Comparison of ENCODE assay signal across 18 cellular contexts in the genomic region with DNA sequence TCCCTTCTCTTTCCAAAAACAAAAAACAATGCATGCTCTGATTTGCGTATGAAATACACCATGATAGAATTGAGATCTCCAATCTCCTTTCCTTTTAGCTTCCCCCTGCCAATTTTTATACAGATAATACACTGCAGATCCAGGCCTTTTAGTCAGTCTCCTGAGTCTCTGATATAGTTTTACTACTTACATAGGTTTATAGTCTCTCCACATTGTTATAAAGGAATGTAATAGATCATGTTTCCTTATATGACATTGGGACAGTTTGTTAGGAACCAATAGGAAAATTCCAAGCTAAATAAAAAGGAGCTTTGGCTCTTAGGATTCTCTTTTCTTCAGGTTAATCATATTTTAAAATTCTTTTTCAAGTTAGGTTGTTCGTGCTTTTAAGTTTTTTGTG. TPM values are rescaled to one million over a fixed set of nuclear protein-coding genes. Genes with fewer than 3 reads are reported as not detected.
DNase-seq lines count a peak whose midpoint lies in the region; ATAC-seq and TF ChIP-seq lines count a peak whose summit lies in the region.
"Had no signal": no experiment of that assay in that cellular context is flagged by ENCODE, and none has a peak within 500 bp of the region (broad histone marks: within the 10 kb centered on the region; RNA-seq: fewer than 3 reads in every experiment).

No MANE protein-coding gene starts in this region.

- intact Hi-C loops in PC-3 (cut with micrococcal nuclease) = no loop called here

- POLR2A ChIA-PET in PC-3 (lab: Charles Lee; ENCODE audit: unreplicated experiment) = no interaction called here

- H3K9me2 ChIP-seq in PC-3 (replicated peaks; ENCODE audit: low read length) = no peaks in the 10 kb centered on the region

- H3K4me2 ChIP-seq in PC-3 (ENCODE audit: low read length) = peak overlapping the region; percentile 60; the same call in 1 of the 2 replicates
- H3K4me2 ChIP-seq: A549 had no signal

- DNase-seq in EH (ENCODE audit: low read depth) = peak; percentile 31
- DNase-seq in PC-3 = peak; percentile 68
- peak; percentile 17 for DNase-seq in dermis blood vessel endothelial cell
- DNase-seq in progenitor cell of endocrine pancreas (ENCODE audit: low spot score, unreplicated experiment) = no peak
- DNase-seq in immature natural killer cell = no peak
- no peak for DNase-seq in activated naive CD4-positive, alpha-beta T cell treated with anti-CD3 and anti-CD28 coated beads, Interleukin-2, amount 10 ng/mL, durations not matched to agents 7 days and 5 days
- no peak for DNase-seq in middle frontal gyrus (ENCODE audit: extremely low spot score, low spot score)
- DNase-seq: AML-193; CD4-positive, alpha-beta T cell; DMS153; DMS79; GF-D8; H9; IMR-90; KBM-7 had no signal

- no peaks in the 10 kb centered on the region for H3K27me3 ChIP-seq in PC-3 (ENCODE audit: low read length)

- no peak overlapping the region for H3K9ac ChIP-seq in PC-3 (ENCODE audit: low read length)

- CTCF ChIA-PET in PC-3 (lab: Charles Lee) = interaction anchor here (1.8 kb wide), 1 partner anchor 74 kb away, joined by 5 read pairs; no protein-coding TSS in a partner anchor
- CTCF ChIA-PET in activated naive CD4-positive, alpha-beta T cell treated with anti-CD3 and anti-CD28 coated beads, Interleukin-2, amount 10 ng/mL, durations not matched to agents 7 days and 5 days (lab: Charles Lee) = no interaction called here

- H3K27ac ChIP-seq in PC-3 (ENCODE audit: low read length) = peak overlapping the region; percentile 82
- H3K27ac ChIP-seq: A549, C4-2B, HL-60 had no signal

- BruUV-seq in PC-3 (replicated peaks; lab: Mats Ljungman, UMichigan) = no TSS peak

- H3K36me3 Mint-ChIP-seq in progenitor cell of endocrine pancreas (ENCODE audit: insufficient read depth) = peaks cover 5% of the 10 kb centered on the region
- peaks cover 4 to 27% (median 5%) of the 10 kb centered on the region in 3 donors for H3K36me3 Mint-ChIP-seq in immature natural killer cell
- H3K36me3 Mint-ChIP-seq in activated naive CD4-positive, alpha-beta T cell treated with anti-CD3 and anti-CD28 coated beads, Interleukin-2, amount 10 ng/mL, durations not matched to agents 7 days and 5 days = peaks cover 23% of the 10 kb centered on the region

- H3K79me2 ChIP-seq in PC-3 (ENCODE audit: low read length) = no peaks in the 10 kb centered on the region

- no peaks in the 10 kb centered on the region for H3K9me3 Mint-ChIP-seq in progenitor cell of endocrine pancreas (ENCODE audit: low read depth)
- H3K9me3 Mint-ChIP-seq in immature natural killer cell = no peaks in the 10 kb centered on the region
- H3K9me3 Mint-ChIP-seq in activated naive CD4-positive, alpha-beta T cell treated with anti-CD3 and anti-CD28 coated beads, Interleukin-2, amount 10 ng/mL, durations not matched to agents 7 days and 5 days = no peaks in the 10 kb centered on the region
- H3K9me3 Mint-ChIP-seq: CD4-positive, alpha-beta T cell; H9 had no signal

- peaks cover 6% of the 10 kb centered on the region for H3F3A ChIP-seq in PC-3 (ENCODE audit: low read length, unreplicated experiment)

- no peaks in the 10 kb centered on the region for H4K20me1 ChIP-seq in PC-3 (ENCODE audit: low read length)

- H3K4me1 ChIP-seq in PC-3 (ENCODE audit: insufficient read depth, low read length) = peaks cover 41% of the 10 kb centered on the region

- H3K27ac Mint-ChIP-seq in progenitor cell of endocrine pancreas (peak overlapping the region; percentile 15), immature natural killer cell (peak overlapping the region in 1 of 6 donors; percentile 10)
- no peak overlapping the region for H3K27ac Mint-ChIP-seq in activated naive CD4-positive, alpha-beta T cell treated with anti-CD3 and anti-CD28 coated beads, Interleukin-2, amount 10 ng/mL, durations not matched to agents 7 days and 5 days
- H3K27ac Mint-ChIP-seq: CD4-positive, alpha-beta T cell had no signal

- no peaks in the 10 kb centered on the region for H3K27me3 Mint-ChIP-seq in progenitor cell of endocrine pancreas
- no peaks in the 10 kb centered on the region for H3K27me3 Mint-ChIP-seq in immature natural killer cell (ENCODE audit: low read depth in 3 of 3)
- H3K27me3 Mint-ChIP-seq in activated naive CD4-positive, alpha-beta T cell treated with anti-CD3 and anti-CD28 coated beads, Interleukin-2, amount 10 ng/mL, durations not matched to agents 7 days and 5 days = no peaks in the 10 kb centered on the region
- H3K27me3 Mint-ChIP-seq: CD4-positive, alpha-beta T cell had no signal

- no peak overlapping the region for H2AFZ ChIP-seq in PC-3 (ENCODE audit: low read length)

- no peak overlapping the region for H3K4me3 ChIP-seq in PC-3 (ENCODE audit: low read length)
- H3K4me3 ChIP-seq: A549 had no signal

- H3K4me1 Mint-ChIP-seq in progenitor cell of endocrine pancreas (ENCODE audit: low read depth) (no peaks in the 10 kb centered on the region), immature natural killer cell (peaks cover 15% of the 10 kb centered on the region in 2 donors)
- H3K4me1 Mint-ChIP-seq in activated naive CD4-positive, alpha-beta T cell treated with anti-CD3 and anti-CD28 coated beads, Interleukin-2, amount 10 ng/mL, durations not matched to agents 7 days and 5 days = peaks cover 23% of the 10 kb centered on the region

- H3K9me3 ChIP-seq in PC-3 (ENCODE audit: low read length) = no peaks in the 10 kb centered on the region
- H3K9me3 ChIP-seq: A549 had no signal

- H3K36me3 ChIP-seq in PC-3 (ENCODE audit: low read depth, low read length) = peaks cover 2% of the 10 kb centered on the region

- peak; percentile 52 for ATAC-seq in PC-3
- ATAC-seq: A549 had no signal

- H3K4me3 Mint-ChIP-seq in progenitor cell of endocrine pancreas (ENCODE audit: low read depth) = no peak overlapping the region
- no peak overlapping the region for H3K4me3 Mint-ChIP-seq in immature natural killer cell
- H3K4me3 Mint-ChIP-seq in activated naive CD4-positive, alpha-beta T cell treated with anti-CD3 and anti-CD28 coated beads, Interleukin-2, amount 10 ng/mL, durations not matched to agents 7 days and 5 days = no peak overlapping the region
- H3K4me3 Mint-ChIP-seq: CD4-positive, alpha-beta T cell; H9 had no signal

- no peak for TF ChIP-seq CTCF in PC-3 (conservative IDR thresholded peaks at IDR 0.05; ENCODE audit: low read depth, low read length)
- TF ChIP-seq CTCF in progenitor cell of endocrine pancreas (IDR thresholded peaks at IDR 0.05; ENCODE audit: unreplicated experiment) = no peak

RNA-seq across cellular contexts. Expression of a gene that starts 36.5 kb away (rescaled TPM):
- 17.7 and 30.8 TPM in 2 replicates for total RNA-seq in PC-3 (2014; rRNA removed)
- total RNA-seq in dermis blood vessel endothelial cell = 32.0 and 35.2 TPM in 2 replicates
- 45.2 and 48.4 TPM in 2 replicates for total RNA-seq in progenitor cell of endocrine pancreas
- polyA plus RNA-seq in immature natural killer cell = 10 to 100 TPM; 62.5 to 77.7 (median 67.1) TPM

Comparison
In these comparisons a context has a peak if more than half of its experiments do, and no peak if none do; other contexts are left out.
1. DNase-seq: peak in EH (single experiment), PC-3 (single experiment) and dermis blood vessel endothelial cell (single experiment); none in progenitor cell of endocrine pancreas (single experiment), immature natural killer cell (0 of 3), activated naive CD4-positive, alpha-beta T cell treated with anti-CD3 and anti-CD28 coated beads, Interleukin-2, amount 10 ng/mL, durations not matched to agents 7 days and 5 days (single experiment) and middle frontal gyrus (single experiment).